ENCODE assay signal across 24 cellular contexts in the genomic region with DNA sequence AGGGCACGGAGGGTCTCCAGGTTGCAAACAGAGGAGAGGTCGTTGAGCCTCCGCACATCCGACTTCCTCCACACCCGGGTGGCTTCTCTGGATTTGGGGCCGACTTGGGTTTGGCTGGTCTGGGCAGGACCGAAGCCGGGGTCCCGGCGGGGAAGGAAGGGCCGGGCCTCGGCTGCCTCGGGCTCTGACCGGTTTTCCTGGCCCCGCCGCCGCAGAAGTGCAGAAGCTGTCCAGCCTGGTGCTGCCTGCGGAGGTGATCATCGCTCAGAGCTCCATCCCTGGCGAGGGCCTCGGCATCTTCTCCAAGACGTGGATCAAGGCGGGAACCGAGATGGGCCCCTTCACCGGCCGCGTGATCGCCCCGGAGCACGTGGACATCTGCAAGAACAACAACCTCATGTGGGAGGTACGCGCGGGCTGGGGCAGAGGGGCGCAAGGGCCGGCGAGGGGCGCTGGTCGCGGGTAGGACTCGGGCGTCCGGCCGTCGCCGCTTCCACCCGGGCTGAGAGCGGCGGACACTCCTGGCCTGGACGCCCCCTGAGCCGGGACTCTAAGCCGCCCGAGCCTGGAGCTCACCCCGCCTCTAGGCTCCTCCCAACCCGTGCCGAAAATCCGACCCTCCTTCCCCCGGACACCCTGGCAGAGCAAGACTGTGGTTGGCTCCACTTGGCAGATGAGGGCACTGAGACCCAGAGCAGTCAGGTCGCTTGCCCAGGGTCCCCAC. TPM values are rescaled to one million over a fixed set of nuclear protein-coding genes. Genes with fewer than 3 reads are reported as not detected.
DNase-seq lines count a peak whose midpoint lies in the region; ATAC-seq and TF ChIP-seq lines count a peak whose summit lies in the region.
"Had no signal": no experiment of that assay in that cellular context is flagged by ENCODE, and none has a peak within 500 bp of the region (broad histone marks: within the 10 kb centered on the region; RNA-seq: fewer than 3 reads in every experiment).

No MANE protein-coding gene starts in this region.

- POLR2A ChIA-PET in IMR-90 (lab: Charles Lee; ENCODE audit: unreplicated experiment), result no interaction called here

- H3K36me3 ChIP-seq in ES-I3 (ENCODE audit: insufficient read depth, low read length), result no peaks in the 10 kb centered on the region
- no peaks in the 10 kb centered on the region for H3K36me3 ChIP-seq in IMR-90 (ENCODE audit: control insufficient read depth, insufficient read depth, low read length)
- no peaks in the 10 kb centered on the region for H3K36me3 ChIP-seq in hepatocyte (replicated peaks; ENCODE audit: insufficient read depth, low read depth)
- no peaks in the 10 kb centered on the region for H3K36me3 ChIP-seq in mammary epithelial cell (ENCODE audit: insufficient read depth, low read length)
- H3K36me3 ChIP-seq: esophagus muscularis mucosa, left lung, suprapubic skin, uterus had no signal

- TF ChIP-seq POLR2A in IMR-90 (IDR thresholded peaks at IDR 0.05; ENCODE audit: low read depth, low read length), result no peak

- in situ Hi-C loops in IMR-90 (cut with MboI; ENCODE audit: low sequenced_read_pairs) (loop anchor here (25.0 kb wide), 1 partner anchor 554 kb away; no protein-coding TSS in a partner anchor), mammary epithelial cell (cut with MboI; ENCODE audit: low sequenced_read_pairs in 2 of 2) (no loop called here)

- WGBS in IMR-90 (ENCODE audit: extremely low coverage in 2 of 2, insufficient read length in 1 of 2), 2 experiments, result 8% methylated on average over 17 of the region's 58 CpGs; no CpG with 5 or more reads in 1 of the 2 experiments
- WGBS in hepatocyte (ENCODE audit: low lambda C conversion rate, missing lambda C conversion rate), result 6% methylated on average over 47 of the region's 58 CpGs
- 37% methylated on average over 18 of the region's 58 CpGs for WGBS in mammary epithelial cell (ENCODE audit: low coverage, missing lambda C conversion rate)

- H3K27me3 ChIP-seq in IMR-90 (ENCODE audit: control insufficient read depth, insufficient read depth, low read length) (peaks cover 74% of the 10 kb centered on the region), hepatocyte (peaks cover 71% of the 10 kb centered on the region), mammary epithelial cell (ENCODE audit: insufficient read depth, low read length) (peaks cover 53% of the 10 kb centered on the region)

- no peak overlapping the region for H3K23ac ChIP-seq in IMR-90 (ENCODE audit: low read depth, low read length)

- H4K91ac ChIP-seq in IMR-90 (ENCODE audit: insufficient read depth, low read depth, low read length), result no peak overlapping the region

- H3K27ac ChIP-seq in IMR-90 (ENCODE audit: insufficient read depth, low read length) (no peak overlapping the region), hepatocyte (no peak overlapping the region), mammary epithelial cell (ENCODE audit: insufficient read depth, low read depth, low read length) (no peak overlapping the region)
- H3K27ac ChIP-seq: esophagus muscularis mucosa, left lung, psoas muscle, suprapubic skin, uterus, VCaP had no signal

- no peak overlapping the region for H2BK5ac ChIP-seq in IMR-90 (ENCODE audit: low read depth, low read length, poor library complexity, severe bottlenecking)

- H2AFZ ChIP-seq in IMR-90 (replicated peaks; ENCODE audit: low read length, poor library complexity), result peak overlapping the region; percentile 39
- peak overlapping the region; percentile 40 for H2AFZ ChIP-seq in hepatocyte
- H2AFZ ChIP-seq in mammary epithelial cell (ENCODE audit: low read depth, low read length), result no peak overlapping the region

- no peak for TF ChIP-seq RAD21 in IMR-90 (IDR thresholded peaks at IDR 0.05; ENCODE audit: low read length)

- no peak overlapping the region for H3K4me3 ChIP-seq in IMR-90 (ENCODE audit: insufficient read depth, low read depth, low read length)
- no peak overlapping the region for H3K4me3 ChIP-seq in hepatocyte
- no peak overlapping the region for H3K4me3 ChIP-seq in mammary epithelial cell (replicated peaks in 1 of 3; ENCODE audit: insufficient read depth in 1 of 3, low read depth in 2 of 3, low read length in 3 of 3)
- H3K4me3 ChIP-seq: left lung, uterus had no signal

- H2BK15ac ChIP-seq in IMR-90 (ENCODE audit: low read depth, low read length), result no peak overlapping the region

- no peak overlapping the region for H2BK20ac ChIP-seq in IMR-90 (ENCODE audit: low read depth, low read length)

- DNase-seq in IMR-90 (no peak), hepatocyte (ENCODE audit: low spot score) (no peak), posterior vena cava (ENCODE audit: low spot score) (peak; percentile 74), GOT3 (lab: John Stamatoyannopoulos, UW) (no peak), mammary epithelial cell (no peak)
- DNase-seq: activated CD8-positive, alpha-beta memory T cell treated with anti-CD3 and anti-CD28 coated beads, Interleukin-2, amount 50 U/mL, for 48 hours; DND-41; effector memory CD4-positive, alpha-beta T cell; NCI-H1105; NCI-H2081; NCI-H510A treated with DMSO at 0.1 percent for 48 hours; psoas muscle; uterus had no signal

- CTCF ChIA-PET in IMR-90 (lab: Yijun Ruan, JAX) (no interaction called here), mammary epithelial cell (lab: Charles Lee; ENCODE audit: low non-redundant PET) (no interaction called here)

- ATAC-seq in IMR-90 (ENCODE audit: low read depth) (no peak), GM21367 (IDR thresholded peaks at IDR 0.05; ENCODE audit: unreplicated experiment) (no peak)
- ATAC-seq: left lung, Panc1, psoas muscle had no signal

- H3K79me1 ChIP-seq in IMR-90 (ENCODE audit: low read depth in 1 of 2, low read length in 2 of 2), result no peaks in the 10 kb centered on the region

- no peak overlapping the region for H3K18ac ChIP-seq in IMR-90 (ENCODE audit: low read depth, low read length)

- no peak overlapping the region for H4K5ac ChIP-seq in IMR-90 (ENCODE audit: low read depth, low read length)

- TF ChIP-seq CTCF in IMR-90 (conservative IDR thresholded peaks at IDR 0.05; ENCODE audit: low read depth, low read length) (no peak), hepatocyte (IDR thresholded peaks at IDR 0.05; ENCODE audit: poor library complexity) (no peak), mammary epithelial cell (conservative IDR thresholded peaks at IDR 0.05 in 1 of 2, IDR thresholded peaks at IDR 0.05 in 1 of 2; ENCODE audit: extremely low read depth in 1 of 2, insufficient read depth in 1 of 2, low read depth in 1 of 2, low read length in 2 of 2) (no peak)

- no peak overlapping the region for H2AK9ac ChIP-seq in IMR-90 (replicated peaks; ENCODE audit: low read depth, low read length, poor library complexity)

- no peaks in the 10 kb centered on the region for H3K9me2 ChIP-seq in hepatocyte (replicated peaks; ENCODE audit: insufficient read depth)

- H2AK5ac ChIP-seq in IMR-90 (ENCODE audit: low read depth, low read length), result no peak overlapping the region

- H3K9me3 ChIP-seq in ES-I3 (ENCODE audit: control insufficient read depth, insufficient read depth, low read length) (no peaks in the 10 kb centered on the region), IMR-90 (ENCODE audit: control insufficient read depth, insufficient read depth, low read length) (no peaks in the 10 kb centered on the region), hepatocyte (ENCODE audit: low read depth) (no peaks in the 10 kb centered on the region), mammary epithelial cell (replicated peaks; ENCODE audit: insufficient read depth, low read length) (no peaks in the 10 kb centered on the region)
- H3K9me3 ChIP-seq: esophagus muscularis mucosa, left lung, psoas muscle, suprapubic skin, uterus had no signal

- dilution Hi-C loops in IMR-90 (cut with HindIII; ENCODE audit: low sequenced_read_pairs, unreplicated experiment) (no loop called here), mammary epithelial cell (cut with HindIII; ENCODE audit: low sequenced_read_pairs) (loop anchor here (5.0 kb wide), 1 partner anchor 64 kb away; no protein-coding TSS in a partner anchor)

- H3K9me1 ChIP-seq in IMR-90 (ENCODE audit: insufficient read depth, low read length), result no peaks in the 10 kb centered on the region

- H3K4me1 ChIP-seq in ES-I3 (ENCODE audit: insufficient read depth, low read length), result no peaks in the 10 kb centered on the region; the same call in 1 of the 2 replicates
- H3K4me1 ChIP-seq in IMR-90 (ENCODE audit: control insufficient read depth, insufficient read depth, low read length), result no peaks in the 10 kb centered on the region; the same call in 1 of the 2 replicates
- peaks cover 14% of the 10 kb centered on the region for H3K4me1 ChIP-seq in hepatocyte (ENCODE audit: insufficient read depth)
- H3K4me1 ChIP-seq in mammary epithelial cell (ENCODE audit: insufficient read depth, low read length), result peaks cover 8% of the 10 kb centered on the region

- no peak overlapping the region for H3K4ac ChIP-seq in IMR-90 (ENCODE audit: low read depth, low read length)

- no peak overlapping the region for H4K8ac ChIP-seq in IMR-90 (ENCODE audit: low read depth in 2 of 2, low read length in 2 of 2)

- intact Hi-C loops in IMR-90 (cut with micrococcal nuclease) (no loop called here), posterior vena cava (cut with DNase I) (loop anchor here in 1 of 2 donors (1.0 kb wide), 1 partner anchor 133 kb away; no protein-coding TSS in a partner anchor), mammary epithelial cell (cut with micrococcal nuclease) (no loop called here)

- no peak overlapping the region for H3K4me2 ChIP-seq in IMR-90 (ENCODE audit: low read depth, low read length)
- H3K4me2 ChIP-seq in hepatocyte, result no peak overlapping the region
- H3K4me2 ChIP-seq in mammary epithelial cell (ENCODE audit: insufficient read depth, low read depth, low read length), result no peak overlapping the region

- no peak overlapping the region for H2BK120ac ChIP-seq in IMR-90 (ENCODE audit: low read depth, low read length)

- peak overlapping the region; percentile 32; the same call in 1 of the 2 replicates for H3K9ac ChIP-seq in ES-I3 (ENCODE audit: low read depth, low read length)
- no peak overlapping the region for H3K9ac ChIP-seq in IMR-90 (ENCODE audit: low read depth, low read length)
- H3K9ac ChIP-seq in mammary epithelial cell (ENCODE audit: insufficient read depth, low read length), result no peak overlapping the region

- BruUV-seq in IMR-90 (replicated peaks; lab: Mats Ljungman, UMichigan) (no TSS peak), mammary epithelial cell (replicated peaks; lab: Mats Ljungman, UMichigan) (no TSS peak)

- H3K14ac ChIP-seq in IMR-90 (replicated peaks; ENCODE audit: low read depth, low read length), result no peak overlapping the region

- H3K79me2 ChIP-seq in hepatocyte (no peaks in the 10 kb centered on the region), mammary epithelial cell (ENCODE audit: insufficient read depth, low read length) (no peaks in the 10 kb centered on the region)

- H4K20me1 ChIP-seq in IMR-90 (ENCODE audit: insufficient read depth, low read length), result peaks cover 6% of the 10 kb centered on the region; the same call in 1 of the 2 replicates
- no peaks in the 10 kb centered on the region for H4K20me1 ChIP-seq in hepatocyte (ENCODE audit: insufficient read depth, poor library complexity, severe bottlenecking)
- H4K20me1 ChIP-seq in mammary epithelial cell (ENCODE audit: insufficient read depth, low read length), result no peaks in the 10 kb centered on the region

- no peak overlapping the region for H3K56ac ChIP-seq in IMR-90 (ENCODE audit: extremely low read depth, insufficient read depth, low read length)

RNA-seq across cellular contexts. Expression of a gene that starts 2.2 kb away (rescaled TPM):
- total RNA-seq in IMR-90 (2012; rRNA removed) (not detected in 2 replicates), hepatocyte (not detected in 2 replicates), posterior vena cava (not detected), mammary epithelial cell (not detected)
- polyA plus RNA-seq in IMR-90 (2012; rRNA removed) (not detected in 2 replicates), hepatocyte (not detected in 2 replicates), mammary epithelial cell (not detected)
- 0.01 and 0.04 TPM in 2 replicates for polyA plus RNA-seq in IMR-90 (2012; cell fraction: cytosol; rRNA removed)
- polyA plus RNA-seq in IMR-90 (2012; cell fraction: nucleus; rRNA removed; ENCODE audit: low replicate concordance), result 0.02 TPM in 2 replicates
- polyA minus RNA-seq in mammary epithelial cell, result not detected
- total RNA-seq: cerebellum; esophagus muscularis mucosa; left lung; psoas muscle; SK-MEL-5; skeletal muscle tissue; suprapubic skin; T-helper 2 cell treated with Interferon-gamma antibody and Interleukin-4, amounts not matched to agents 100 ng/mL and 5 ng/mL, for 36 hours; uterus had no signal

RNA-seq across cellular contexts. Expression of a gene that starts 27.0 kb away (rescaled TPM):
- total RNA-seq in IMR-90 (2012; rRNA removed) (47.5 and 48.6 TPM in 2 replicates), hepatocyte (19.5 and 24.3 TPM in 2 replicates), posterior vena cava (10 to 100 TPM; 16.3 to 18.6 TPM), mammary epithelial cell (10 to 100 TPM; 17.0 to 37.6 TPM)
- polyA plus RNA-seq in IMR-90 (2012; rRNA removed) (24.7 and 27.0 TPM in 2 replicates), hepatocyte (10.7 and 13.0 TPM in 2 replicates), mammary epithelial cell (41.6 TPM)
- polyA plus RNA-seq in IMR-90 (2012; cell fraction: cytosol; rRNA removed), result 8.7 and 18.7 TPM in 2 replicates
- 19.3 and 46.1 TPM in 2 replicates for polyA plus RNA-seq in IMR-90 (2012; cell fraction: nucleus; rRNA removed; ENCODE audit: low replicate concordance)
- 56.0 TPM for polyA minus RNA-seq in mammary epithelial cell
